27 cellular contexts compared by ENCODE assay signal in genomic region chr4:82248903-82249632, GRCh38.
DNase-seq lines count a peak whose midpoint lies in the region; ATAC-seq, FAIRE-seq and TF ChIP-seq lines count a peak whose summit lies in the region.
"Had no signal": no experiment of that assay in that cellular context is flagged by ENCODE, and none has a peak within 500 bp of the region (broad histone marks: within the 10 kb centered on the region; RNA-seq: fewer than 3 reads in every experiment).

No MANE protein-coding gene starts in this region.

- H3K79me2 ChIP-seq in HepG2 (ENCODE audit: insufficient read depth, low read length) (no peaks in the 10 kb centered on the region), OCI-LY7 (ENCODE audit: insufficient read depth, low read depth, low read length) (no peaks in the 10 kb centered on the region)

- intact Hi-C loops in HepG2 (cut with micrococcal nuclease; ENCODE audit: unreplicated experiment) (no loop called here), right lobe of liver (cut with DNase I) (no loop called here), OCI-LY7 (cut with micrococcal nuclease; ENCODE audit: unreplicated experiment) (no loop called here)

- 0% methylated on average over 4 of the region's 4 CpGs for WGBS in HepG2 (ENCODE audit: low lambda C conversion rate)
- 42% methylated on average over 4 of the region's 4 CpGs for WGBS in right lobe of liver (ENCODE audit: insufficient coverage, low coverage, low lambda C conversion rate, missing lambda C conversion rate)

- H3K27me3 ChIP-seq in HepG2 (ENCODE audit: control insufficient read depth in 1 of 2, insufficient read depth in 2 of 2, low read length in 2 of 2) (no peaks in the 10 kb centered on the region; a peak in 1 of 5 replicates), right lobe of liver (no peaks in the 10 kb centered on the region)

- H2AFZ ChIP-seq in HepG2 (ENCODE audit: low read length) (no peak overlapping the region), OCI-LY7 (ENCODE audit: low read length) (no peak overlapping the region)

- H3K9me3 ChIP-seq in HepG2 (ENCODE audit: low read length) (no peaks in the 10 kb centered on the region), right lobe of liver (no peaks in the 10 kb centered on the region), OCI-LY7 (ENCODE audit: low read length) (no peaks in the 10 kb centered on the region)

- TF ChIP-seq EP300 in HepG2 (IDR thresholded peaks at IDR 0.05; ENCODE audit: low read depth in 2 of 2, low read length in 2 of 2), result no peak
- no peak for TF ChIP-seq EP300 in HepG2 (CRISPR knock-in tag; IDR thresholded peaks at IDR 0.05; ENCODE audit: borderline replicate concordance)

- no peaks in the 10 kb centered on the region for H3K4me1 ChIP-seq in HepG2 (ENCODE audit: insufficient read depth, low read length)
- no peaks in the 10 kb centered on the region for H3K4me1 ChIP-seq in right lobe of liver
- peaks cover 8% of the 10 kb centered on the region for H3K4me1 ChIP-seq in OCI-LY7 (ENCODE audit: insufficient read depth, low read length, poor library complexity, severe bottlenecking)

- no peaks in the 10 kb centered on the region for H3K9me2 ChIP-seq in OCI-LY7 (ENCODE audit: insufficient read depth, low read length)

- in situ Hi-C loops in HepG2 (cut with HindIII; ENCODE audit: extremely low pct_ligation_motif_present, low pct_unique_long_range_greater_than_20kb), result no loop called here

- CTCF ChIA-PET in HepG2 (lab: Yijun Ruan, JAX; ENCODE audit: low intra/inter-chr PET ratio, low total read pairs), result no interaction called here
- CTCF ChIA-PET in OCI-LY7 (lab: Charles Lee; ENCODE audit: unreplicated experiment), result no interaction called here

- H3K27ac ChIP-seq in HepG2 (ENCODE audit: extremely low read length, insufficient read depth, low read length), result no peak overlapping the region
- no peak overlapping the region for H3K27ac ChIP-seq in right lobe of liver
- H3K27ac ChIP-seq in OCI-LY7 (ENCODE audit: low read depth, low read length, poor library complexity, severe bottlenecking), result no peak overlapping the region
- H3K27ac ChIP-seq: epithelial cell of prostate, HL-60 had no signal

- TF ChIP-seq CTCF in HepG2 (CRISPR knock-in tag; IDR thresholded peaks at IDR 0.05) (no peak), right lobe of liver (IDR thresholded peaks at IDR 0.05) (no peak), OCI-LY7 (conservative IDR thresholded peaks at IDR 0.05; ENCODE audit: low read length) (peak; percentile 37)

- POLR2A ChIA-PET in HepG2 (lab: Yijun Ruan, JAX) (no interaction called here), OCI-LY7 (lab: Charles Lee) (no interaction called here)

- H3K36me3 ChIP-seq in HepG2 (replicated peaks in 1 of 2; ENCODE audit: control insufficient read depth in 1 of 2, insufficient read depth in 2 of 2, low read length in 2 of 2), result no peaks in the 10 kb centered on the region
- H3K36me3 ChIP-seq in right lobe of liver, result no peaks in the 10 kb centered on the region
- no peaks in the 10 kb centered on the region for H3K36me3 ChIP-seq in OCI-LY7 (ENCODE audit: insufficient read depth, low read length)

- TF ChIP-seq POLR2A in HepG2 (IDR thresholded peaks at IDR 0.05; ENCODE audit: insufficient read depth in 1 of 2, low read depth in 2 of 2, low read length in 2 of 2) (no peak), right lobe of liver (IDR thresholded peaks at IDR 0.05) (no peak)

- ATAC-seq in HepG2, result no peak
- ATAC-seq in right lobe of liver, result no peak
- no peak for ATAC-seq in HG02623 (IDR thresholded peaks at IDR 0.05; ENCODE audit: unreplicated experiment)
- ATAC-seq: left cardiac atrium had no signal

- no peaks in the 10 kb centered on the region for H4K20me1 ChIP-seq in HepG2 (ENCODE audit: insufficient read depth, low read length)
- no peaks in the 10 kb centered on the region for H4K20me1 ChIP-seq in OCI-LY7 (ENCODE audit: insufficient read depth, low read length)

- no TSS peak for BruUV-seq in HepG2 (replicated peaks; lab: Mats Ljungman, UMichigan)
- no TSS peak for BruUV-seq in OCI-LY7 (replicated peaks; lab: Mats Ljungman, UMichigan)

- H3K4me3 ChIP-seq in HepG2 (replicated peaks in 1 of 3; ENCODE audit: insufficient read depth in 1 of 3, low read depth in 2 of 3, low read length in 3 of 3) (no peak overlapping the region), right lobe of liver (no peak overlapping the region), OCI-LY7 (ENCODE audit: low read depth, low read length, poor library complexity, severe bottlenecking) (no peak overlapping the region)

- DNase-seq in NCI-H1694 (lab: John Stamatoyannopoulos, UW) (peak; percentile 2), NCI-H1694 treated with DMSO at 0.1 percent for 48 hours (lab: John Stamatoyannopoulos, UW) (no peak), HepG2 (ENCODE audit: low spot score) (no peak), right lobe of liver (no peak), OCI-LY7 (ENCODE audit: low spot score) (no peak), DMS114 treated with DMSO at 0.1 percent for 48 hours (lab: John Stamatoyannopoulos, UW; ENCODE audit: unreplicated experiment) (no peak), SKM-1 treated with dmso at 0.1 percent for 144 hours (lab: John Stamatoyannopoulos, UW; ENCODE audit: unreplicated experiment) (no peak)
- DNase-seq: activated CD4-positive, alpha-beta T cell treated with anti-CD3 and anti-CD28 coated beads for 1 hour; activated T-cell treated with anti-CD3 and anti-CD28 coated beads, Interleukin-2, amount 50 U/mL, for 1 hour; caudate nucleus; CD4-positive, alpha-beta memory T cell; cortex of kidney; effector memory CD4-positive, alpha-beta T cell; H7; Kasumi-1; left cardiac atrium; NCI-H1048; NCI-H2171; NCI-H510A; Right ventricle myocardium superior; stimulated activated CD4-positive, alpha-beta T cell treated with anti-CD3 and anti-CD28 coated beads, Interleukin-15, amount 100 ng/mL, for 24 hours; stimulated activated CD4-positive, alpha-beta T cell treated with anti-CD3 and anti-CD28 coated beads, Interleukin-4, amount 100 ng/mL, for 4 hours; SW 1271 had no signal

- TF ChIP-seq RAD21 in HepG2 (CRISPR knock-in tag; IDR thresholded peaks at IDR 0.05), result no peak

- H3K4me2 ChIP-seq in HepG2 (ENCODE audit: low read depth, low read length) (no peak overlapping the region), OCI-LY7 (ENCODE audit: low read length) (no peak overlapping the region)

- FAIRE-seq in HepG2 (lab: Jason Lieb, UNC), result no peak
- FAIRE-seq: GM18507 had no signal

- H3K9ac ChIP-seq in HepG2 (ENCODE audit: insufficient read depth, low read depth, low read length), result no peak overlapping the region

TF ChIP-seq in HepG2, 621 proteins besides CTCF, POLR2A, EP300 and RAD21:
- no peak for TF ChIP-seq MAFG (CRISPR knock-in tag; IDR thresholded peaks at IDR 0.05)
- peak; percentile 43; the same call in 1 of the 2 replicates for TF ChIP-seq CEBPB (IDR thresholded peaks at IDR 0.05; ENCODE audit: borderline replicate concordance, low read depth, low read length)
